ENCODE assay signal across 10 cellular contexts in the genomic region with DNA sequence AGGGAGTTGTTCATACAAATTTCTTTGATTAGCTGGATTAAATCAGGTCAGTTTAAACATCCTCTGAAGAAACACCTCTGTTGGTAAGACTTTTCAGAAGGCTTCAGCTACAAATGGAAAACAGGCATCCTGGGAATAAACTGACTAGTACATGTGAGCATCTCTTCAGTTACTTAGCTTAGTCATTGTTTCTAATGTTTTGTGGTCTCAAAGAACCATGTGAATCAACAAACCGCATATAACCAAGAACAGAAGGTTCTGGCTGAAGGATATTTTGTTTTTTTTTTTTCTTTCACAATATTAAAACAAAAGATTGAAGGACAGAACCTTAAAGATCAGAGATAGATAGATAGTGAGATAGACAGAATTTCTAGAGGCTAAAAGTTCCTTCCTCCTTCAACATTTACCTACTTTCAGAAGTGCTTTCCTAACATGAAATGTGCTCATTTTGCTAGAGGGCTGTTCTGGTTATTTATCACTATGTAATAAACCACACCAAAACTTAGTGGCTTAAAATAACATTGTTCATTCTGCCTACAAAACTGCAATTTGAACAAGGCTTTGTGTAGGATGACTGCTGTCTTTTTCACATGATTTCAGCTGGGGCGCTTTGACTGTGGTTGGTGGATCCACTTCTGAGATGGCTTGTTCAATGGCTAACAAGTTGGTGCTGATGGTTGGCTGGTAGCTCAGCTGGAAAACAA.
A peak's percentile ranks its signal among the peaks of the same experiment; 100 is the strongest.
DNase-seq lines count a peak whose midpoint lies in the region; ATAC-seq and TF ChIP-seq lines count a peak whose summit lies in the region.
"Had no signal": no experiment of that assay in that cellular context is flagged by ENCODE, and none has a peak within 500 bp of the region (broad histone marks: within the 10 kb centered on the region; RNA-seq: fewer than 3 reads in every experiment).

No MANE protein-coding gene starts in this region.

- ATAC-seq in GM19455 (IDR thresholded peaks at IDR 0.05; ENCODE audit: unreplicated experiment) = peak; percentile 57
- peak; percentile 58 for ATAC-seq in HG03108 (IDR thresholded peaks at IDR 0.05; ENCODE audit: unreplicated experiment)
- ATAC-seq: left lobe of liver had no signal

- no peak overlapping the region for H3K4me3 ChIP-seq in cardiac fibroblast (replicated peaks in 1 of 2; ENCODE audit: low read depth in 2 of 2, low read length in 2 of 2)
- H3K4me3 ChIP-seq: upper lobe of left lung had no signal

- TF ChIP-seq CTCF in cardiac fibroblast (IDR thresholded peaks at IDR 0.05; ENCODE audit: low read depth, low read length) = no peak

- DNase-seq in AG08395 (ENCODE audit: low spot score) = peak; percentile 86
- DNase-seq in cardiac fibroblast (ENCODE audit: low read depth in 2 of 2) = peak; percentile 39 to 92
- DNase-seq in epidermal melanocyte (ENCODE audit: insufficient read length, low spot score) = no peak
- DNase-seq in NCI-H446 (lab: John Stamatoyannopoulos, UW) = no peak
- DNase-seq in NCI-H1436 (lab: John Stamatoyannopoulos, UW) = no peak
- DNase-seq in NCI-H1105 treated with DMSO at 0.1 percent for 48 hours (lab: John Stamatoyannopoulos, UW) = no peak

Comparison
In these comparisons a context has a peak if more than half of its experiments do, and no peak if none do; other contexts are left out.
1. DNase-seq: peak in AG08395 (single experiment) and cardiac fibroblast (2 of 2); none in epidermal melanocyte (single experiment), NCI-H446 (0 of 2), NCI-H1436 (single experiment) and NCI-H1105 treated with DMSO at 0.1 percent for 48 hours (single experiment).